8 cellular contexts compared by ENCODE assay signal in the genomic region with DNA sequence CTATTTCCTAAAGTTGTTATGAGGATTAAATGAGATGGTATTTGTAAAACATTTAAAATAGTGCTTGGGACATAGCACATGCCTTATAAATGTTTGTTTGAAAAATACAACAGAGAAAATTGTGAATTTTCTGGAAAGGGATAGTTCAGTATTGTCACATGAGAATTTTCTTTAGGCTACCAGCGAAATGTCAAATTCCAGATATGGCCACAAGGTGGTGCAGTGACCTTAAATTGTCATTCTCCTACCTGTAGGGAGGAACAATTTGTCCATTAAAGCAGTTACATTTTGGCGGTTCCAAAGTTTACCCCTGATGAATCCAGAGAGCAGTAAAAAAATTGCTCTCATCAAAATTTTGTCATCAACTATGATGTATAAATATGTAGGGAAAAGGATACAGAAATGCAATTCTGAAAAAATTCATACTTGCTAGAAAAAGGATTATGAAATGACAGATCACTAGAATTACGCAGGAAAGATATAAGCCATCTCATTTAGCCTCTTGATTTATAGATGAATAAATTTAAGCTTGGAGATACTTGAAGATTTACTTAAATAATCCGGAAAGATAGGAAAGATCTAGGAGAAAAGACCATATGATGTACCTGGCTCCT. TPM values are rescaled to one million over a fixed set of nuclear protein-coding genes. Genes with fewer than 3 reads are reported as not detected.
DNase-seq lines count a peak whose midpoint lies in the region; ATAC-seq and TF ChIP-seq lines count a peak whose summit lies in the region.

No MANE protein-coding gene starts in this region.

- WGBS in psoas muscle, 3 donors, result 29 to 31% (median 30%) methylated on average over 4 of the region's 4 CpGs

- TF ChIP-seq RAD21 in Ishikawa (IDR thresholded peaks at IDR 0.05; ENCODE audit: low read depth), result peak; percentile 87

- no peaks in the 10 kb centered on the region for H3K36me3 ChIP-seq in psoas muscle (ENCODE audit: insufficient read depth in 1 of 2, low read depth in 1 of 2)

- no peak overlapping the region for H3K27ac ChIP-seq in psoas muscle

- DNase-seq in ELF-1 (ENCODE audit: low read depth, low spot score), result peak; percentile 24
- peak; percentile 9 to 19 for DNase-seq in SHP77 (lab: John Stamatoyannopoulos, UW)
- DNase-seq in activated effector memory CD4-positive, alpha-beta T cell treated with anti-CD3 and anti-CD28 coated beads, Interleukin-2, amount 50 U/mL, for 16 hours, result peak; percentile 85
- peak; percentile 70 for DNase-seq in glomerular visceral epithelial cell (ENCODE audit: extremely low spot score)
- DNase-seq in psoas muscle, result peak in 1 of 2 donors; percentile 17

- TF ChIP-seq CTCF in psoas muscle (IDR thresholded peaks at IDR 0.05), result peak; percentile 89

- intact Hi-C loops in psoas muscle (cut with DNase I), result loop anchor here (1.0 to 10.0 kb wide), 3 partner anchors 134 to 618 kb away; no protein-coding TSS in a partner anchor

- no peak for TF ChIP-seq EP300 in Ishikawa (IDR thresholded peaks at IDR 0.05; ENCODE audit: borderline replicate concordance)

- no peak overlapping the region for H3K4me3 ChIP-seq in psoas muscle

- no peaks in the 10 kb centered on the region for H3K4me1 ChIP-seq in psoas muscle

- peaks cover 10% of the 10 kb centered on the region for H3K9me3 ChIP-seq in psoas muscle

- H3K27me3 ChIP-seq in psoas muscle (ENCODE audit: insufficient read depth in 3 of 3, low read length in 2 of 3), result peaks cover 0 to 2% (median 0%) of the 10 kb centered on the region in 3 donors

- ATAC-seq in psoas muscle (peak in 1 of 4 donors; percentile 60), GM21360 (IDR thresholded peaks at IDR 0.05; ENCODE audit: unreplicated experiment) (no peak), GM19397 (IDR thresholded peaks at IDR 0.05; ENCODE audit: unreplicated experiment) (no peak)

TF ChIP-seq in Ishikawa, 13 proteins besides CTCF, POLR2A, EP300 and RAD21:
- TF ChIP-seq TAF1 (IDR thresholded peaks at IDR 0.05; ENCODE audit: low read depth) (no peak), NFIC (IDR thresholded peaks at IDR 0.05) (no peak)
- TF ChIP-seq, protein P1, sequence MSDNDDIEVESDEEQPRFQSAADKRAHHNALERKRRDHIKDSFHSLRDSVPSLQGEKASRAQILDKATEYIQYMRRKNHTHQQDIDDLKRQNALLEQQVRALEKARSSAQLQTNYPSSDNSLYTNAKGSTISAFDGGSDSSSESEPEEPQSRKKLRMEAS (IDR thresholded peaks at IDR 0.05), result no peak

RNA-seq across cellular contexts. Expression of a gene that starts 50.2 kb away (rescaled TPM):
- total RNA-seq in psoas muscle, result not detected
- polyA plus RNA-seq in psoas muscle, result not detected
